In genomic region chr11:94107363-94107762, GRCh38 we compare ENCODE assay signal across 1 cellular context.
TF ChIP-seq lines count a peak whose summit lies in the region.

No MANE protein-coding gene starts in this region.

TF ChIP-seq in H1, 55 proteins besides CTCF, POLR2A, EP300 and RAD21:
- TF ChIP-seq ATF3 (IDR thresholded peaks at IDR 0.05; ENCODE audit: insufficient read depth, low read depth, low read length) (no peak), SRF (IDR thresholded peaks at IDR 0.05; ENCODE audit: low read depth, low read length) (no peak), SIX5 (IDR thresholded peaks at IDR 0.05; ENCODE audit: low read depth, low read length) (no peak), USF2 (IDR thresholded peaks at IDR 0.05; ENCODE audit: low read length) (no peak), JUN (IDR thresholded peaks at IDR 0.05; ENCODE audit: low read depth, low read length) (no peak), CHD7 (IDR thresholded peaks at IDR 0.05; ENCODE audit: insufficient replicate concordance, low read length) (no peak), EZH2 (IDR thresholded peaks at IDR 0.05; ENCODE audit: low read depth, low read length, severe bottlenecking) (no peak), FOSL1 (IDR thresholded peaks at IDR 0.05; ENCODE audit: insufficient read depth, low read depth, low read length) (no peak), BRCA1 (IDR thresholded peaks at IDR 0.05; ENCODE audit: low read depth, low read length) (no peak), TCF12 (IDR thresholded peaks at IDR 0.05; ENCODE audit: low read depth, low read length) (no peak), HDAC2 (IDR thresholded peaks at IDR 0.05; ENCODE audit: borderline replicate concordance in 1 of 2, low read depth in 2 of 2, low read length in 2 of 2) (no peak)
